ENCODE assay signal across 9 cellular contexts in genomic region chr10:48523212-48523819, GRCh38.
DNase-seq lines count a peak whose midpoint lies in the region; ATAC-seq, FAIRE-seq and TF ChIP-seq lines count a peak whose summit lies in the region.
"Had no signal": no experiment of that assay in that cellular context is flagged by ENCODE, and none has a peak within 500 bp of the region (broad histone marks: within the 10 kb centered on the region; RNA-seq: fewer than 3 reads in every experiment).

No MANE protein-coding gene starts in this region.

- no peak overlapping the region for H4K8ac ChIP-seq in mesendoderm (ENCODE audit: low read depth, low read length)

- no peak overlapping the region for H2AK5ac ChIP-seq in mesendoderm (ENCODE audit: low read length)

- no peak overlapping the region for H2BK120ac ChIP-seq in mesendoderm (ENCODE audit: low read depth, low read length)

- H2BK5ac ChIP-seq in mesendoderm (ENCODE audit: low read length): no peak overlapping the region

- H3K23ac ChIP-seq in mesendoderm (ENCODE audit: low read length): no peak overlapping the region

- H4K5ac ChIP-seq in mesendoderm (ENCODE audit: low read length): no peak overlapping the region

- peak; percentile 33 for DNase-seq in activated CD8-positive, alpha-beta memory T cell treated with anti-CD3 and anti-CD28 coated beads for 24 hours
- no peak for DNase-seq in activated CD8-positive, alpha-beta memory T cell treated with anti-CD3 and anti-CD28 coated beads, Interleukin-2, amount 10 ng/mL, durations not matched to agents 7 days and 5 days
- DNase-seq in endothelial cell (ENCODE audit: low spot score) (peak; percentile 46), mesendoderm (peak; percentile 83), urothelium cell line (ENCODE audit: low spot score) (peak; percentile 86)
- no peak for DNase-seq in activated CD4-positive, CD25-positive, alpha-beta regulatory T cell (lab: John Stamatoyannopoulos, UW)

- ATAC-seq in activated CD8-positive, alpha-beta memory T cell treated with anti-CD3 and anti-CD28 coated beads, Interleukin-2, amount 10 ng/mL, durations not matched to agents 7 days and 5 days: no peak
- ATAC-seq in GM18861 (IDR thresholded peaks at IDR 0.05; ENCODE audit: unreplicated experiment) (no peak), GM21786 (IDR thresholded peaks at IDR 0.05; ENCODE audit: unreplicated experiment) (no peak)

- peak; percentile 44 for FAIRE-seq in urothelium cell line (lab: Jason Lieb, UNC)
- FAIRE-seq: D721Med had no signal

- H3K79me2 ChIP-seq in mesendoderm (ENCODE audit: control insufficient read depth, insufficient read depth, low read length): no peaks in the 10 kb centered on the region

- no CpG with 5 or more reads among the region's 47 CpGs for WGBS in mesendoderm (ENCODE audit: extremely low coverage, insufficient coverage, low lambda C conversion rate)

- peak overlapping the region; percentile 10 for H3K4me3 ChIP-seq in mesendoderm (ENCODE audit: low read length)

- no peaks in the 10 kb centered on the region for H3K9me3 Mint-ChIP-seq in activated CD8-positive, alpha-beta memory T cell treated with anti-CD3 and anti-CD28 coated beads, Interleukin-2, amount 10 ng/mL, durations not matched to agents 7 days and 5 days (ENCODE audit: low read depth)
- H3K9me3 Mint-ChIP-seq in endothelial cell (ENCODE audit: unreplicated experiment): no peaks in the 10 kb centered on the region

- H3K27me3 ChIP-seq in mesendoderm (ENCODE audit: insufficient read depth, low read length, poor library complexity): no peaks in the 10 kb centered on the region

- H2BK15ac ChIP-seq in mesendoderm (replicated peaks; ENCODE audit: low read depth): no peak overlapping the region

- H3K18ac ChIP-seq in mesendoderm (ENCODE audit: low read length): peak overlapping the region; percentile 54

- H3K56ac ChIP-seq in mesendoderm (ENCODE audit: low read length): peak overlapping the region; percentile 52

- H3K27me3 Mint-ChIP-seq in activated CD8-positive, alpha-beta memory T cell treated with anti-CD3 and anti-CD28 coated beads, Interleukin-2, amount 10 ng/mL, durations not matched to agents 7 days and 5 days: peaks cover 61% of the 10 kb centered on the region
- H3K27me3 Mint-ChIP-seq in endothelial cell (ENCODE audit: unreplicated experiment): peaks cover 6% of the 10 kb centered on the region

- H3K27ac Mint-ChIP-seq in activated CD8-positive, alpha-beta memory T cell treated with anti-CD3 and anti-CD28 coated beads, Interleukin-2, amount 10 ng/mL, durations not matched to agents 7 days and 5 days: no peak overlapping the region
- no peak overlapping the region for H3K27ac Mint-ChIP-seq in endothelial cell (ENCODE audit: unreplicated experiment)

- no peak overlapping the region for H3K4me3 Mint-ChIP-seq in activated CD8-positive, alpha-beta memory T cell treated with anti-CD3 and anti-CD28 coated beads, Interleukin-2, amount 10 ng/mL, durations not matched to agents 7 days and 5 days
- H3K4me3 Mint-ChIP-seq in endothelial cell (ENCODE audit: unreplicated experiment): peak overlapping the region; percentile 89

- no peaks in the 10 kb centered on the region for H3K36me3 Mint-ChIP-seq in activated CD8-positive, alpha-beta memory T cell treated with anti-CD3 and anti-CD28 coated beads, Interleukin-2, amount 10 ng/mL, durations not matched to agents 7 days and 5 days
- no peaks in the 10 kb centered on the region for H3K36me3 Mint-ChIP-seq in endothelial cell (ENCODE audit: low read depth, unreplicated experiment)

- peak overlapping the region; percentile 26 for H3K9ac ChIP-seq in mesendoderm (ENCODE audit: low read length)

- H3K4me1 Mint-ChIP-seq in activated CD8-positive, alpha-beta memory T cell treated with anti-CD3 and anti-CD28 coated beads, Interleukin-2, amount 10 ng/mL, durations not matched to agents 7 days and 5 days: peaks cover 20% of the 10 kb centered on the region
- peaks cover 6% of the 10 kb centered on the region for H3K4me1 Mint-ChIP-seq in endothelial cell (ENCODE audit: unreplicated experiment)

- CTCF ChIA-PET in activated CD8-positive, alpha-beta memory T cell treated with anti-CD3 and anti-CD28 coated beads, Interleukin-2, amount 10 ng/mL, durations not matched to agents 7 days and 5 days (lab: Charles Lee): no interaction called here

- no peaks in the 10 kb centered on the region for H3K79me1 ChIP-seq in mesendoderm (ENCODE audit: low read length)

- no peak overlapping the region for H3K4ac ChIP-seq in mesendoderm (ENCODE audit: low read depth, low read length)

- H3K4me2 ChIP-seq in mesendoderm (ENCODE audit: low read length): peak overlapping the region; percentile 38

- no peak overlapping the region for H3K27ac ChIP-seq in mesendoderm (ENCODE audit: low read depth, low read length)

- TF ChIP-seq CTCF in endothelial cell (IDR thresholded peaks at IDR 0.05; ENCODE audit: unreplicated experiment): no peak

- H3K4me1 ChIP-seq in mesendoderm (ENCODE audit: control insufficient read depth, low read depth, low read length): no peaks in the 10 kb centered on the region

- no peaks in the 10 kb centered on the region for H3K36me3 ChIP-seq in mesendoderm (ENCODE audit: control insufficient read depth, insufficient read depth, low read length)

Comparison
In these comparisons a context has a peak if more than half of its experiments do, and no peak if none do; other contexts are left out.
1. DNase-seq: peak in activated CD8-positive, alpha-beta memory T cell treated with anti-CD3 and anti-CD28 coated beads for 24 hours (single experiment), endothelial cell (single experiment), mesendoderm (single experiment) and urothelium cell line (single experiment); none in activated CD8-positive, alpha-beta memory T cell treated with anti-CD3 and anti-CD28 coated beads, Interleukin-2, amount 10 ng/mL, durations not matched to agents 7 days and 5 days (single experiment) and activated CD4-positive, CD25-positive, alpha-beta regulatory T cell (0 of 4).